Comparison of ENCODE assay signal across 8 cellular contexts in genomic region chr14:67674139-67674479, GRCh38. TPM values are rescaled to one million over a fixed set of nuclear protein-coding genes. Genes with fewer than 3 reads are reported as not detected.
A peak's percentile ranks its signal among the peaks of the same experiment; 100 is the strongest.
DNase-seq lines count a peak whose midpoint lies in the region; ATAC-seq and TF ChIP-seq lines count a peak whose summit lies in the region.

No MANE protein-coding gene starts in this region.

- H3K4me3 Mint-ChIP-seq in activated naive CD4-positive, alpha-beta T cell treated with anti-CD3 and anti-CD28 coated beads for 36 hours = peak overlapping the region; percentile 80
- H3K4me3 Mint-ChIP-seq in neural progenitor cell = peak overlapping the region; percentile 90

- in situ Hi-C loops in transverse colon (cut with MboI; ENCODE audit: low pct_ligation_motif_present in 1 of 4, low pct_unique_long_range_greater_than_20kb in 1 of 4, low sequenced_read_pairs in 3 of 4) = loop anchor here in 1 of 4 donors (10.0 kb wide), 1 partner anchor 49 kb away; no protein-coding TSS in a partner anchor

- H3K4me1 Mint-ChIP-seq in activated naive CD4-positive, alpha-beta T cell treated with anti-CD3 and anti-CD28 coated beads for 36 hours (ENCODE audit: low read depth) = peaks cover 39% of the 10 kb centered on the region
- H3K4me1 Mint-ChIP-seq in neural progenitor cell = peaks cover 17% of the 10 kb centered on the region

- no peak overlapping the region for H3K4me3 ChIP-seq in KMS-11 (IDR thresholded peaks at IDR 0.05; ENCODE audit: insufficient read depth, low read depth, low read length)
- peak overlapping the region; percentile 78 to 96 for H3K4me3 ChIP-seq in gastroesophageal sphincter
- peak overlapping the region; percentile 76 for H3K4me3 ChIP-seq in neural progenitor cell
- peak overlapping the region; percentile 78 to 99 (median 98) for H3K4me3 ChIP-seq in transverse colon

- CTCF ChIA-PET in activated naive CD4-positive, alpha-beta T cell treated with anti-CD3 and anti-CD28 coated beads for 36 hours (lab: Charles Lee) = interaction anchor here (0.9 to 2.4 kb wide), 6 partner anchors 8 to 141 kb away, joined by 3 to 14 read pairs (median 5); partner anchors contain the start of genes PIGH and PLEKHH1

- H3K27ac ChIP-seq in KMS-11 = no peak overlapping the region
- H3K27ac ChIP-seq in gastroesophageal sphincter = peak overlapping the region; percentile 90 to 99 (median 97)
- H3K27ac ChIP-seq in neural progenitor cell = peak overlapping the region; percentile 100
- H3K27ac ChIP-seq in transverse colon = peak overlapping the region; percentile 93 to 99 (median 94)

- TF ChIP-seq CTCF in KMS-11 (conservative IDR thresholded peaks at IDR 0.05; ENCODE audit: low read depth, low read length) = 0 out of 2 replicates have a peak, but pooled peaks have one; percentile 19
- TF ChIP-seq CTCF in gastroesophageal sphincter (IDR thresholded peaks at IDR 0.05) = peak in 2 of 4 experiments; percentile 15 to 56
- TF ChIP-seq CTCF in neural progenitor cell (IDR thresholded peaks at IDR 0.05) = peak; percentile 41
- TF ChIP-seq CTCF in transverse colon (IDR thresholded peaks at IDR 0.05) = peak in 2 of 5 experiments; percentile 21 to 24

- H3K36me3 Mint-ChIP-seq in activated naive CD4-positive, alpha-beta T cell treated with anti-CD3 and anti-CD28 coated beads for 36 hours (ENCODE audit: low read depth) = peaks cover 6% of the 10 kb centered on the region
- peaks cover 13% of the 10 kb centered on the region for H3K36me3 Mint-ChIP-seq in neural progenitor cell

- H3K4me1 ChIP-seq in KMS-11 (ENCODE audit: low read depth, poor library complexity, severe bottlenecking) = peaks cover 25% of the 10 kb centered on the region
- H3K4me1 ChIP-seq in gastroesophageal sphincter = peaks cover 4 to 44% (median 14%) of the 10 kb centered on the region in 3 donors
- H3K4me1 ChIP-seq in neural progenitor cell = peaks cover 7% of the 10 kb centered on the region
- peaks cover 7 to 35% (median 23%) of the 10 kb centered on the region in 4 donors for H3K4me1 ChIP-seq in transverse colon

- peak; percentile 41 for ATAC-seq in GM21825 (IDR thresholded peaks at IDR 0.05; ENCODE audit: unreplicated experiment)
- peak; percentile 73 for ATAC-seq in gastroesophageal sphincter

- H3K27me3 Mint-ChIP-seq in activated naive CD4-positive, alpha-beta T cell treated with anti-CD3 and anti-CD28 coated beads for 36 hours (ENCODE audit: low read depth) = no peaks in the 10 kb centered on the region
- H3K27me3 Mint-ChIP-seq in neural progenitor cell (ENCODE audit: insufficient read depth, low read depth) = no peaks in the 10 kb centered on the region

- no peaks in the 10 kb centered on the region for H3K36me3 ChIP-seq in KMS-11 (ENCODE audit: insufficient read depth)
- peaks cover 0 to 18% of the 10 kb centered on the region in 2 donors for H3K36me3 ChIP-seq in gastroesophageal sphincter
- peaks cover 4% of the 10 kb centered on the region for H3K36me3 ChIP-seq in neural progenitor cell
- H3K36me3 ChIP-seq in transverse colon = no peaks in the 10 kb centered on the region

- DNase-seq in EH (ENCODE audit: low read depth) (peak; percentile 74), RPMI8226 (peak; percentile 41), neural progenitor cell (ENCODE audit: low spot score) (peak; percentile 90), transverse colon (peak; percentile 78)
- peak; percentile 61 for DNase-seq in activated naive CD4-positive, alpha-beta T cell treated with anti-CD3 and anti-CD28 coated beads for 36 hours

- H3K4me2 ChIP-seq in KMS-11 = peak overlapping the region; percentile 67
- H3K4me2 ChIP-seq in neural progenitor cell = peak overlapping the region; percentile 90

- H3K79me2 ChIP-seq in KMS-11 (ENCODE audit: insufficient read depth, low read depth) (peaks cover 20% of the 10 kb centered on the region; the same call in 1 of the 2 replicates), neural progenitor cell (ENCODE audit: low read depth) (peaks cover 55% of the 10 kb centered on the region)

- peak overlapping the region; percentile 82 for H2AFZ ChIP-seq in KMS-11 (ENCODE audit: low read depth)
- H2AFZ ChIP-seq in neural progenitor cell (replicated peaks) = peak overlapping the region; percentile 88

- intact Hi-C loops in activated naive CD4-positive, alpha-beta T cell treated with anti-CD3 and anti-CD28 coated beads for 36 hours (cut with micrococcal nuclease) = loop anchor here (1.0 to 2.0 kb wide), 4 partner anchors 21 to 315 kb away; partner anchors contain the start of genes ATP6V1D, PIGH, RDH11 and ZFYVE26
- intact Hi-C loops in transverse colon (cut with DNase I; ENCODE audit: low total_unique reads) = no loop called here

- peak overlapping the region; percentile 10 for H3K27ac Mint-ChIP-seq in activated naive CD4-positive, alpha-beta T cell treated with anti-CD3 and anti-CD28 coated beads for 36 hours
- peak overlapping the region; percentile 55 for H3K27ac Mint-ChIP-seq in neural progenitor cell

- WGBS in gastroesophageal sphincter (ENCODE audit: low coverage in 1 of 2), 2 donors = 0 to 2% methylated on average over 1 to 7 of the region's 25 CpGs
- 0% methylated on average over 24 of the region's 25 CpGs; no CpG with 5 or more reads in 1 of the 2 donors for WGBS in transverse colon (ENCODE audit: low coverage in 1 of 2), 2 donors

- H3K27me3 ChIP-seq in KMS-11 (ENCODE audit: insufficient read depth, low read depth) = no peaks in the 10 kb centered on the region
- H3K27me3 ChIP-seq in gastroesophageal sphincter = no peaks in the 10 kb centered on the region
- no peaks in the 10 kb centered on the region for H3K27me3 ChIP-seq in neural progenitor cell
- H3K27me3 ChIP-seq in transverse colon = no peaks in the 10 kb centered on the region

- H4K20me1 ChIP-seq in KMS-11 (ENCODE audit: insufficient read depth) (peaks cover 5% of the 10 kb centered on the region; the same call in 1 of the 2 replicates), neural progenitor cell (ENCODE audit: low read depth) (peaks cover 45% of the 10 kb centered on the region)

- H3K9me3 ChIP-seq in gastroesophageal sphincter (no peaks in the 10 kb centered on the region), neural progenitor cell (ENCODE audit: low read depth) (no peaks in the 10 kb centered on the region), transverse colon (no peaks in the 10 kb centered on the region)

- H3K9me3 Mint-ChIP-seq in activated naive CD4-positive, alpha-beta T cell treated with anti-CD3 and anti-CD28 coated beads for 36 hours = no peaks in the 10 kb centered on the region
- no peaks in the 10 kb centered on the region for H3K9me3 Mint-ChIP-seq in neural progenitor cell

- peak overlapping the region; percentile 66; the same call in 1 of the 2 replicates for H3K9ac ChIP-seq in KMS-11
- H3K9ac ChIP-seq in neural progenitor cell = peak overlapping the region; percentile 99

- H3F3A ChIP-seq in neural progenitor cell (ENCODE audit: low read depth) = peaks cover 38% of the 10 kb centered on the region

- no peak for TF ChIP-seq EP300 in gastroesophageal sphincter (IDR thresholded peaks at IDR 0.05)
- no peak for TF ChIP-seq EP300 in transverse colon (IDR thresholded peaks at IDR 0.05; ENCODE audit: low read depth)

- TF ChIP-seq POLR2A in gastroesophageal sphincter (IDR thresholded peaks at IDR 0.05) = no peak
- TF ChIP-seq POLR2A in transverse colon (IDR thresholded peaks at IDR 0.05) = no peak

RNA-seq across cellular contexts. Expression of gene VTI1B, which starts 0.3 kb away (rescaled TPM):
- total RNA-seq in activated naive CD4-positive, alpha-beta T cell treated with anti-CD3 and anti-CD28 coated beads for 36 hours = 10 to 100 TPM; 74.2 to 78.3 TPM
- 10 to 100 TPM; 77.0 to 98.5 (median 90.4) TPM for total RNA-seq in gastroesophageal sphincter
- 64.9 and 69.8 TPM in 2 replicates for total RNA-seq in neural progenitor cell (ENCODE audit: low replicate concordance)
- total RNA-seq in transverse colon = 10 to 100 TPM; 59.5 to 74.8 (median 67.5) TPM

RNA-seq across cellular contexts. Expression of gene RDH11, which starts 21.5 kb away (rescaled TPM):
- total RNA-seq in activated naive CD4-positive, alpha-beta T cell treated with anti-CD3 and anti-CD28 coated beads for 36 hours = 10 to 100 TPM; 58.5 to 64.3 TPM
- total RNA-seq in gastroesophageal sphincter = 10 to 100 TPM; 38.5 to 42.5 (median 41.4) TPM
- 80.6 and 90.6 TPM in 2 replicates for total RNA-seq in neural progenitor cell (ENCODE audit: low replicate concordance)
- 10 to 100 TPM; 30.8 to 53.9 (median 37.2) TPM for total RNA-seq in transverse colon

RNA-seq across cellular contexts. Expression of gene RDH12, which starts 27.6 kb away (rescaled TPM):
- not detected for total RNA-seq in activated naive CD4-positive, alpha-beta T cell treated with anti-CD3 and anti-CD28 coated beads for 36 hours
- total RNA-seq in gastroesophageal sphincter (under 1 TPM in 1 of 4 donors, not detected in 3; 0.20 TPM), neural progenitor cell (ENCODE audit: low replicate concordance) (1.3 and 1.5 TPM in 2 replicates), transverse colon (under 1 TPM in 1 of 4 donors, not detected in 3; 0.27 TPM)

RNA-seq across cellular contexts. Expression of gene ARG2, which starts 54.4 kb away (rescaled TPM):
- 10 to 100 TPM; 20.3 to 20.8 TPM for total RNA-seq in activated naive CD4-positive, alpha-beta T cell treated with anti-CD3 and anti-CD28 coated beads for 36 hours
- total RNA-seq in gastroesophageal sphincter = 10 to 100 TPM in 3 of 4 donors, 1 to 10 TPM in 1; 5.7 to 24.7 (median 14.9) TPM
- total RNA-seq in neural progenitor cell (ENCODE audit: low replicate concordance) = 91.8 and 92.4 TPM in 2 replicates
- 10 to 100 TPM in 1 of 4 donors, 1 to 10 TPM in 2, not detected in 1; 7.5 to 18.8 (median 9.2) TPM for total RNA-seq in transverse colon
